Comparison of ENCODE assay signal across 8 cellular contexts in the genomic region with DNA sequence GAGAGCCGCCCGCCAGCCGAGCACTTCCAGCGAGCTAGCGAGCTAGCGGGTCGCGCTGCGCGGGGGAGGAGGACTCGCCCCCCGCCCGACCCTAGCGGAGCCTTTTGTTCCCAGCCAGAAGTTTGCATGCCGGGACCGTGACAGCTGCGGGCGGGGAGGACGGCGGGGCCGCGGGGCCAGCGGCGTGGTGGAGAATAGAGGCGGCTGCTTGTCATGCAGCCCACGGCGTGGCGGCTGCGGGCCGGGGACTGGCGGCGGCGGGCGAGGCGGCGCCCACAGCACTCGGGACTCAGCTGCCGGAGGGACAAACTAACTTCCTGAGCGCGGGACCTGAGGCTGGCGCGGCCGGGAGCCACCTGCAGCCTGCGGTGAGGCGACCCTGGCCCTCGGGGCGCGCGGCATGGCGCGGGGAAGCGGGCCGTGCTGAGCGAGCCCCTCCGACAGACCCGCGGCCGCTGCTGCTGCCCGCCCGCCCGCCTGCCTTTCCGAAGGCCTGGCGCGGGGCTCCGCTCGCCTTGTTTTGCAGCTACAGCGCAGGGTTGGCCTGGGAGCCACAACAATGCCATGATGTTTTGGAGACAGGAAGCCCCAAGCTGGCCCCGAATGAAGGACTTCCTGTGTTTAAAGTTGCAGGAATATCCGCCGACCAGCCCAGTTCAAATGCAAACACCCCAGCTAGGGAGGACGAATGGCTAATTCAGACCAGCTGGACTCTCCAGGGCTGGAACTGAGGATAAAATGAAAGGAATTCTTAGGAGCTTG.
A peak's percentile ranks its signal among the peaks of the same experiment; 100 is the strongest.
DNase-seq lines count a peak whose midpoint lies in the region; ATAC-seq and TF ChIP-seq lines count a peak whose summit lies in the region.

No MANE protein-coding gene starts in this region.

- H3K4me3 Mint-ChIP-seq in naive B cell, result peak overlapping the region; percentile 47 to 94 (median 88)

- TF ChIP-seq CTCF in WI38 (IDR thresholded peaks at IDR 0.05; ENCODE audit: low read depth, low read length), result no peak
- no peak for TF ChIP-seq CTCF in fibroblast of mammary gland (conservative IDR thresholded peaks at IDR 0.05; ENCODE audit: control insufficient read depth, insufficient read depth, low read depth, low read length)

- H3K27ac Mint-ChIP-seq in naive B cell, result peak overlapping the region in 2 of 6 donors; percentile 9 to 10

- peak overlapping the region; percentile 75 for H3K4me3 ChIP-seq in WI38 (ENCODE audit: low read depth, low read length)
- peak overlapping the region; percentile 64 for H3K4me3 ChIP-seq in fibroblast of mammary gland (ENCODE audit: control insufficient read depth, low read depth, low read length)

- H3K9me3 Mint-ChIP-seq in naive B cell, result no peaks in the 10 kb centered on the region

- no peaks in the 10 kb centered on the region for H3K36me3 Mint-ChIP-seq in naive B cell

- DNase-seq in Ammon's horn (ENCODE audit: low spot score), result peak; percentile 49
- DNase-seq in fibroblast of mammary gland (ENCODE audit: low read depth), result peak; percentile 78
- no peak for DNase-seq in naive B cell
- DNase-seq in middle frontal gyrus (ENCODE audit: extremely low spot score, low spot score), result no peak
- DNase-seq in UCSD-AML1 (lab: John Stamatoyannopoulos, UW; ENCODE audit: unreplicated experiment), result no peak

- no peaks in the 10 kb centered on the region for H3K27me3 Mint-ChIP-seq in naive B cell

- no peak for TF ChIP-seq RAD21 in Ishikawa (IDR thresholded peaks at IDR 0.05; ENCODE audit: low read depth)

- TF ChIP-seq EP300 in Ishikawa (IDR thresholded peaks at IDR 0.05; ENCODE audit: borderline replicate concordance), result no peak

- H3K4me1 Mint-ChIP-seq in naive B cell, result peaks cover 19 to 42% (median 30%) of the 10 kb centered on the region in 3 donors

- ATAC-seq in GM18517 (IDR thresholded peaks at IDR 0.05; ENCODE audit: unreplicated experiment), result peak; percentile 33
- no peak for ATAC-seq in naive B cell (ENCODE audit: low read depth in 2 of 2)

TF ChIP-seq in Ishikawa, 13 proteins besides CTCF, POLR2A, EP300 and RAD21:
- TF ChIP-seq TAF1 (IDR thresholded peaks at IDR 0.05; ENCODE audit: low read depth) (no peak; the same call in 1 of the 2 replicates), FOXM1 (IDR thresholded peaks at IDR 0.05; ENCODE audit: borderline replicate concordance, low read depth) (no peak), ZBTB7A (IDR thresholded peaks at IDR 0.05; ENCODE audit: low read depth) (peak; percentile 16; the same call in 1 of the 2 replicates), EGR1 (IDR thresholded peaks at IDR 0.05) (peak; percentile 45; the same call in 1 of the 2 replicates), TEAD4 (IDR thresholded peaks at IDR 0.05) (no peak), CREB1 (IDR thresholded peaks at IDR 0.05; ENCODE audit: low read depth) (no peak), CEBPB (IDR thresholded peaks at IDR 0.05) (no peak), NFIC (IDR thresholded peaks at IDR 0.05) (no peak), YY1 (IDR thresholded peaks at IDR 0.05; ENCODE audit: low read depth) (no peak), TCF12 (IDR thresholded peaks at IDR 0.05; ENCODE audit: low read depth) (no peak)
- TF ChIP-seq, protein P1, sequence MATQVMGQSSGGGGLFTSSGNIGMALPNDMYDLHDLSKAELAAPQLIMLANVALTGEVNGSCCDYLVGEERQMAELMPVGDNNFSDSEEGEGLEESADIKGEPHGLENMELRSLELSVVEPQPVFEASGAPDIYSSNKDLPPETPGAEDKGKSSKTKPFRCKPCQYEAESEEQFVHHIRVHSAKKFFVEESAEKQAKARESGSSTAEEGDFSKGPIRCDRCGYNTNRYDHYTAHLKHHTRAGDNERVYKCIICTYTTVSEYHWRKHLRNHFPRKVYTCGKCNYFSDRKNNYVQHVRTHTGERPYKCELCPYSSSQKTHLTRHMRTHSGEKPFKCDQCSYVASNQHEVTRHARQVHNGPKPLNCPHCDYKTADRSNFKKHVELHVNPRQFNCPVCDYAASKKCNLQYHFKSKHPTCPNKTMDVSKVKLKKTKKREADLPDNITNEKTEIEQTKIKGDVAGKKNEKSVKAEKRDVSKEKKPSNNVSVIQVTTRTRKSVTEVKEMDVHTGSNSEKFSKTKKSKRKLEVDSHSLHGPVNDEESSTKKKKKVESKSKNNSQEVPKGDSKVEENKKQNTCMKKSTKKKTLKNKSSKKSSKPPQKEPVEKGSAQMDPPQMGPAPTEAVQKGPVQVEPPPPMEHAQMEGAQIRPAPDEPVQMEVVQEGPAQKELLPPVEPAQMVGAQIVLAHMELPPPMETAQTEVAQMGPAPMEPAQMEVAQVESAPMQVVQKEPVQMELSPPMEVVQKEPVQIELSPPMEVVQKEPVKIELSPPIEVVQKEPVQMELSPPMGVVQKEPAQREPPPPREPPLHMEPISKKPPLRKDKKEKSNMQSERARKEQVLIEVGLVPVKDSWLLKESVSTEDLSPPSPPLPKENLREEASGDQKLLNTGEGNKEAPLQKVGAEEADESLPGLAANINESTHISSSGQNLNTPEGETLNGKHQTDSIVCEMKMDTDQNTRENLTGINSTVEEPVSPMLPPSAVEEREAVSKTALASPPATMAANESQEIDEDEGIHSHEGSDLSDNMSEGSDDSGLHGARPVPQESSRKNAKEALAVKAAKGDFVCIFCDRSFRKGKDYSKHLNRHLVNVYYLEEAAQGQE (IDR thresholded peaks at IDR 0.05; ENCODE audit: low read depth), result no peak
- TF ChIP-seq, protein P2, sequence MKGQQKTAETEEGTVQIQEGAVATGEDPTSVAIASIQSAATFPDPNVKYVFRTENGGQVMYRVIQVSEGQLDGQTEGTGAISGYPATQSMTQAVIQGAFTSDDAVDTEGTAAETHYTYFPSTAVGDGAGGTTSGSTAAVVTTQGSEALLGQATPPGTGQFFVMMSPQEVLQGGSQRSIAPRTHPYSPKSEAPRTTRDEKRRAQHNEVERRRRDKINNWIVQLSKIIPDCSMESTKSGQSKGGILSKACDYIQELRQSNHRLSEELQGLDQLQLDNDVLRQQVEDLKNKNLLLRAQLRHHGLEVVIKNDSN (IDR thresholded peaks at IDR 0.05), result 0 out of 2 replicates have a peak, but pooled peaks have one; percentile 7
- TF ChIP-seq, protein P3, sequence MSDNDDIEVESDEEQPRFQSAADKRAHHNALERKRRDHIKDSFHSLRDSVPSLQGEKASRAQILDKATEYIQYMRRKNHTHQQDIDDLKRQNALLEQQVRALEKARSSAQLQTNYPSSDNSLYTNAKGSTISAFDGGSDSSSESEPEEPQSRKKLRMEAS (IDR thresholded peaks at IDR 0.05), result peak; percentile 32; the same call in 1 of the 2 replicates

Comparison
In these comparisons a context has a peak if more than half of its experiments do, and no peak if none do; other contexts are left out.
1. DNase-seq: peak in Ammon's horn (single experiment) and fibroblast of mammary gland (single experiment); none in naive B cell (single experiment), middle frontal gyrus (single experiment) and UCSD-AML1 (single experiment).